ENCODE assay signal across 7 cellular contexts in the genomic region with DNA sequence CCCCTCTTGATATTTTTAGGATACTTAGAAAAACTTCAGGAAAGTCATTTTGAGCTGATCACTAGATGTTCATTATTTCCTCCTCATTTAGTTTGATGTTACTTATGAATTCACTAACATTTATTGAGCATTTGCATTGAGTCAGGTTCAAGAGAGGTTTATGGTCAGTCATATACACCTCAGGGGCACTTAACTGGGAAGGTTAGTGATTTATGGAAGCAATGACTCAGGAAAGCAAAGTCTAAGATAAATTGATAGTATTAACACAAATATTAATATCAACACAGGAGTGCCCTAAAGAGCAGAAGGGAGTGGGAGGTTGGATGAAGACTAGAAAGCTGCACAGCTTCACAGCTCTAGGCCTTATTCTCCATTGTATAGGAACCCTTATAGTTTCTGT.
"Had no signal": no experiment of that assay in that cellular context is flagged by ENCODE, and none has a peak within 500 bp of the region (broad histone marks: within the 10 kb centered on the region; RNA-seq: fewer than 3 reads in every experiment).

No MANE protein-coding gene starts in this region.

- FAIRE-seq: H1, H54, HTR-8/SVneo had no signal

- DNase-seq: H9, HCEC 1CT, IMR-90 had no signal

- H3K4me3 ChIP-seq: GM23338 had no signal

- H2AFZ ChIP-seq: GM23338 had no signal

- ATAC-seq: GM23338 had no signal

- H3K4me2 ChIP-seq: GM23338 had no signal
